ENCODE assay signal across 8 cellular contexts in genomic region chr11:13339196-13340153, GRCh38.
DNase-seq lines count a peak whose midpoint lies in the region; ATAC-seq, FAIRE-seq and TF ChIP-seq lines count a peak whose summit lies in the region.

No MANE protein-coding gene starts in this region.

- no TSS peak for BruUV-seq in GM12878 (replicated peaks; lab: Mats Ljungman, UMichigan)

- TF ChIP-seq POLR2A in GM12878 (IDR thresholded peaks at IDR 0.05; ENCODE audit: low read depth, low read length) (no peak), spleen (IDR thresholded peaks at IDR 0.05) (no peak)

- intact Hi-C loops in GM12878 (cut with micrococcal nuclease; ENCODE audit: unreplicated experiment) (loop anchor here (10.0 kb wide), 1 partner anchor 325 kb away; the partner anchor contains the start of gene FAR1), spleen (cut with DNase I; ENCODE audit: low total_unique reads) (loop anchor here (5.0 to 10.0 kb wide), 2 partner anchors 127 to 375 kb away; no protein-coding TSS in a partner anchor)

- peaks cover 3 to 6% of the 10 kb centered on the region in 2 experiments; a peak in 3 of 4 replicates for H3K36me3 ChIP-seq in GM12878 (ENCODE audit: control insufficient read depth in 2 of 2, insufficient read depth in 2 of 2, low read length in 1 of 2)
- H3K36me3 ChIP-seq in spleen = peaks cover 0 to 25% (median 0%) of the 10 kb centered on the region in 6 donors

- no peaks in the 10 kb centered on the region for H3K27me3 ChIP-seq in GM12878 (replicated peaks in 1 of 2; ENCODE audit: control insufficient read depth in 2 of 2, insufficient read depth in 2 of 2, low read length in 1 of 2)
- H3K27me3 ChIP-seq in spleen (replicated peaks in 1 of 7) = no peaks in the 10 kb centered on the region

- peaks cover 48% of the 10 kb centered on the region for H3K4me1 ChIP-seq in GM12878 (ENCODE audit: control insufficient read depth, insufficient read depth, low read length)
- peaks cover 9 to 95% (median 42%) of the 10 kb centered on the region in 6 donors for H3K4me1 ChIP-seq in spleen

- H3K27ac ChIP-seq in GM12878 (ENCODE audit: control insufficient read depth, insufficient read depth) = peak overlapping the region; percentile 62
- peak overlapping the region in 1 of 8 donors; percentile 67 for H3K27ac ChIP-seq in spleen

- H3K4me2 ChIP-seq in GM12878 (ENCODE audit: control insufficient read depth, insufficient read depth) = peak overlapping the region; percentile 89

- no peak for TF ChIP-seq RAD21 in GM12878 (IDR thresholded peaks at IDR 0.05; ENCODE audit: insufficient read depth, low read depth, low read length)

- no peak for TF ChIP-seq EP300 in GM12878 (IDR thresholded peaks at IDR 0.05; ENCODE audit: borderline replicate concordance in 1 of 2, control insufficient read depth in 1 of 2, low read depth in 2 of 2, low read length in 2 of 2)

- CTCF ChIA-PET in GM12878 (lab: Yijun Ruan, JAX) = interaction anchor here (0.8 to 10.4 kb wide), 7 partner anchors 11 to 125 kb away, joined by 3 to 253 read pairs (median 5); no protein-coding TSS in a partner anchor

- H3K79me2 ChIP-seq in GM12878 (ENCODE audit: control insufficient read depth, insufficient read depth, low read length) = peaks cover 18% of the 10 kb centered on the region

- SMC1A ChIA-PET in GM12878 (lab: Charles Lee; ENCODE audit: uncharacterized antibody, unreplicated experiment) = interaction anchor here (1.0 to 15.7 kb wide), 8 partner anchors 21 to 130 kb away, joined by 3 to 226 read pairs (median 20); no protein-coding TSS in a partner anchor

- RAD21 ChIA-PET in GM12878 (lab: Charles Lee; ENCODE audit: unreplicated experiment) = interaction anchor here (1.3 to 10.7 kb wide), 8 partner anchors 21 to 376 kb away, joined by 4 to 171 read pairs (median 48); partner anchors contain the start of gene BTBD10

- peaks cover 3% of the 10 kb centered on the region for H4K20me1 ChIP-seq in GM12878 (ENCODE audit: control insufficient read depth, insufficient read depth)

- POLR2A ChIA-PET in GM12878 (lab: Charles Lee) = interaction anchor here (1.3 to 2.3 kb wide), 2 partner anchors 89 to 124 kb away, joined by 3 to 7 read pairs; partner anchors contain the start of gene BTBD10

- in situ Hi-C loops in GM12878 (cut with MboI) = loop anchor here (5.0 kb wide), 1 partner anchor 377 kb away; no protein-coding TSS in a partner anchor

- 76% methylated on average over 10 of the region's 11 CpGs for WGBS in GM12878 (ENCODE audit: insufficient coverage, insufficient replicate concordance, low lambda C conversion rate, missing lambda C conversion rate)
- WGBS in spleen, 5 donors = 72 to 78% (median 75%) methylated on average over 11 of the region's 11 CpGs

- ATAC-seq in GM12878 = peak; percentile 20
- no peak for ATAC-seq in HG03135 (IDR thresholded peaks at IDR 0.05; ENCODE audit: unreplicated experiment)
- ATAC-seq in HG02623 (IDR thresholded peaks at IDR 0.05; ENCODE audit: unreplicated experiment) = no peak
- no peak for ATAC-seq in GM19467 (IDR thresholded peaks at IDR 0.05; ENCODE audit: unreplicated experiment)

- DNase-seq in DMS53 treated with DMSO at 0.1 percent for 48 hours (lab: John Stamatoyannopoulos, UW; ENCODE audit: unreplicated experiment) (peak; percentile 60), LHCN-M2 (ENCODE audit: low read depth) (peak; percentile 92), GM12878 (ENCODE audit: low read depth, low spot score) (no peak), lung microvascular endothelial cell (ENCODE audit: low read depth in 2 of 2) (peak; percentile 65 to 97), spleen (no peak)

- H3K9ac ChIP-seq in GM12878 (ENCODE audit: control insufficient read depth, insufficient read depth, low read length) = no peak overlapping the region

- TF ChIP-seq CTCF in GM12878 (IDR thresholded peaks at IDR 0.05 in 2 of 3, conservative IDR thresholded peaks at IDR 0.05 in 1 of 3; ENCODE audit: control insufficient read depth in 2 of 3, extremely low read depth in 1 of 3, insufficient read depth in 1 of 3, low read depth in 3 of 3, low read length in 3 of 3) = no peak
- no peak for TF ChIP-seq CTCF in spleen (IDR thresholded peaks at IDR 0.05 in 8 of 11, conservative IDR thresholded peaks at IDR 0.05 in 3 of 11)

- H3K9me3 ChIP-seq in GM12878 (replicated peaks; ENCODE audit: control insufficient read depth, insufficient read depth, low read length) (no peaks in the 10 kb centered on the region), spleen (no peaks in the 10 kb centered on the region)

- no peak overlapping the region for H3K4me3 ChIP-seq in GM12878
- no peak overlapping the region for H3K4me3 ChIP-seq in spleen

- no peak overlapping the region for H2AFZ ChIP-seq in GM12878 (ENCODE audit: control insufficient read depth, low read depth, low read length)

- no peak for FAIRE-seq in GM12878 (lab: Jason Lieb, UNC)

TF ChIP-seq in GM12878, 131 proteins besides CTCF, POLR2A, EP300 and RAD21:
- no peak for TF ChIP-seq MXI1 (IDR thresholded peaks at IDR 0.05; ENCODE audit: low read depth, low read length)
- peak; percentile 66 to 68 for TF ChIP-seq IKZF2 (IDR thresholded peaks at IDR 0.05)
- no peak for TF ChIP-seq SUZ12 (IDR thresholded peaks at IDR 0.05; ENCODE audit: unreplicated experiment)
- peak in 1 of 2 experiments; percentile 58; a peak in 1 of 4 replicates for TF ChIP-seq ETV6 (conservative IDR thresholded peaks at IDR 0.05 in 1 of 2, IDR thresholded peaks at IDR 0.05 in 1 of 2; ENCODE audit: borderline replicate concordance in 1 of 2, low read depth in 1 of 2)
- TF ChIP-seq RUNX3 (IDR thresholded peaks at IDR 0.05; ENCODE audit: low read length) = peak; percentile 56; the same call in 1 of the 2 replicates
- no peak for TF ChIP-seq STAT3 (IDR thresholded peaks at IDR 0.05; ENCODE audit: low read depth, low read length)
- peak; percentile 47; the same call in 1 of the 2 replicates for TF ChIP-seq IRF4 (IDR thresholded peaks at IDR 0.05; ENCODE audit: low read depth, low read length)
- TF ChIP-seq EED (IDR thresholded peaks at IDR 0.05; ENCODE audit: low read depth) = peak; percentile 74
- TF ChIP-seq JUNB (IDR thresholded peaks at IDR 0.05) = peak; percentile 38
- peak; percentile 77; the same call in 1 of the 2 replicates for TF ChIP-seq TCF12 (IDR thresholded peaks at IDR 0.05; ENCODE audit: low read depth, low read length)
- TF ChIP-seq NRF1 (conservative IDR thresholded peaks at IDR 0.05; ENCODE audit: low read depth, low read length) = no peak
- 0 out of 2 replicates have a peak, but pooled peaks have one; percentile 53 for TF ChIP-seq TCF3 (IDR thresholded peaks at IDR 0.05; ENCODE audit: borderline replicate concordance, insufficient read depth, low read depth, low read length)
- TF ChIP-seq RB1 (IDR thresholded peaks at IDR 0.05; ENCODE audit: borderline replicate concordance) = no peak
- 0 out of 2 replicates have a peak, but pooled peaks have one; percentile 27 for TF ChIP-seq DPF2 (IDR thresholded peaks at IDR 0.05)
- no peak for TF ChIP-seq EGR1 (IDR thresholded peaks at IDR 0.05; ENCODE audit: borderline replicate concordance in 1 of 2, low read depth in 2 of 2, low read length in 2 of 2)

Comparison
In these comparisons a context has a peak if more than half of its experiments do, and no peak if none do; other contexts are left out.
1. DNase-seq: peak in DMS53 treated with DMSO at 0.1 percent for 48 hours (single experiment), LHCN-M2 (single experiment) and lung microvascular endothelial cell (2 of 2); none in GM12878 (single experiment) and spleen (single experiment).